In genomic region chrX:3713937-3714434, GRCh38 we compare ENCODE assay signal across 8 cellular contexts. TPM values are rescaled to one million over a fixed set of nuclear protein-coding genes. Genes with fewer than 3 reads are reported as not detected.
A peak's percentile ranks its signal among the peaks of the same experiment; 100 is the strongest.
DNase-seq lines count a peak whose midpoint lies in the region; ATAC-seq and TF ChIP-seq lines count a peak whose summit lies in the region.

No MANE protein-coding gene starts in this region.

- H3K27me3 Mint-ChIP-seq in memory B cell, result no peaks in the 10 kb centered on the region

- H3K4me1 ChIP-seq in vagina, result peaks cover 26% of the 10 kb centered on the region

- peak overlapping the region; percentile 85 for H3K4me3 Mint-ChIP-seq in memory B cell

- H3K9me3 ChIP-seq in vagina, result no peaks in the 10 kb centered on the region

- no peaks in the 10 kb centered on the region for H3K36me3 Mint-ChIP-seq in memory B cell

- peaks cover 3% of the 10 kb centered on the region for H3K9me3 Mint-ChIP-seq in memory B cell

- no peak for TF ChIP-seq CTCF in HFF-Myc (IDR thresholded peaks at IDR 0.05; ENCODE audit: low read depth, low read length, missing control alignments)
- TF ChIP-seq CTCF in vagina (IDR thresholded peaks at IDR 0.05), result no peak

- peak overlapping the region; percentile 86 for H3K27ac ChIP-seq in vagina

- peak; percentile 28 for DNase-seq in 8988T
- no peak for DNase-seq in HFF-Myc (ENCODE audit: extremely low read depth, low read depth)
- DNase-seq in astrocyte of the hippocampus (ENCODE audit: low read depth, low spot score), result peak; percentile 10
- DNase-seq in memory B cell (ENCODE audit: low spot score in 2 of 2), result no peak
- no peak for DNase-seq in vagina (ENCODE audit: extremely low spot score in 2 of 2)
- DNase-seq in NCI-H524 treated with DMSO at 0.1 percent for 48 hours (lab: John Stamatoyannopoulos, UW), result no peak

- H3K4me1 Mint-ChIP-seq in memory B cell, result peaks cover 9% of the 10 kb centered on the region

- peak overlapping the region; percentile 97 for H3K27ac Mint-ChIP-seq in memory B cell

- H3K36me3 ChIP-seq in vagina, result no peaks in the 10 kb centered on the region

- TF ChIP-seq POLR2A in vagina (IDR thresholded peaks at IDR 0.05), result no peak

- no peak for ATAC-seq in memory B cell (ENCODE audit: low read depth)
- no peak for ATAC-seq in HG03457 (IDR thresholded peaks at IDR 0.05; ENCODE audit: unreplicated experiment)
- ATAC-seq in GM21786 (IDR thresholded peaks at IDR 0.05; ENCODE audit: unreplicated experiment), result no peak

- H3K27me3 ChIP-seq in vagina, result no peaks in the 10 kb centered on the region

- H3K4me3 ChIP-seq in HFF-Myc (replicated peaks; ENCODE audit: low read depth, low read length) (peak overlapping the region; percentile 49), vagina (peak overlapping the region; percentile 74 to 84)

- intact Hi-C loops in vagina (cut with DNase I), result no loop called here

RNA-seq across cellular contexts. Expression of gene PRKX, which starts 0.5 kb away (rescaled TPM):
- 51.6 TPM for total RNA-seq in vagina

Comparison
In these comparisons a context has a peak if more than half of its experiments do, and no peak if none do; other contexts are left out.
1. DNase-seq: peak in 8988T (single experiment) and astrocyte of the hippocampus (single experiment); none in HFF-Myc (single experiment), memory B cell (0 of 2), vagina (0 of 2) and NCI-H524 treated with DMSO at 0.1 percent for 48 hours (single experiment).